ENCODE assay signal across 8 cellular contexts in the genomic region with DNA sequence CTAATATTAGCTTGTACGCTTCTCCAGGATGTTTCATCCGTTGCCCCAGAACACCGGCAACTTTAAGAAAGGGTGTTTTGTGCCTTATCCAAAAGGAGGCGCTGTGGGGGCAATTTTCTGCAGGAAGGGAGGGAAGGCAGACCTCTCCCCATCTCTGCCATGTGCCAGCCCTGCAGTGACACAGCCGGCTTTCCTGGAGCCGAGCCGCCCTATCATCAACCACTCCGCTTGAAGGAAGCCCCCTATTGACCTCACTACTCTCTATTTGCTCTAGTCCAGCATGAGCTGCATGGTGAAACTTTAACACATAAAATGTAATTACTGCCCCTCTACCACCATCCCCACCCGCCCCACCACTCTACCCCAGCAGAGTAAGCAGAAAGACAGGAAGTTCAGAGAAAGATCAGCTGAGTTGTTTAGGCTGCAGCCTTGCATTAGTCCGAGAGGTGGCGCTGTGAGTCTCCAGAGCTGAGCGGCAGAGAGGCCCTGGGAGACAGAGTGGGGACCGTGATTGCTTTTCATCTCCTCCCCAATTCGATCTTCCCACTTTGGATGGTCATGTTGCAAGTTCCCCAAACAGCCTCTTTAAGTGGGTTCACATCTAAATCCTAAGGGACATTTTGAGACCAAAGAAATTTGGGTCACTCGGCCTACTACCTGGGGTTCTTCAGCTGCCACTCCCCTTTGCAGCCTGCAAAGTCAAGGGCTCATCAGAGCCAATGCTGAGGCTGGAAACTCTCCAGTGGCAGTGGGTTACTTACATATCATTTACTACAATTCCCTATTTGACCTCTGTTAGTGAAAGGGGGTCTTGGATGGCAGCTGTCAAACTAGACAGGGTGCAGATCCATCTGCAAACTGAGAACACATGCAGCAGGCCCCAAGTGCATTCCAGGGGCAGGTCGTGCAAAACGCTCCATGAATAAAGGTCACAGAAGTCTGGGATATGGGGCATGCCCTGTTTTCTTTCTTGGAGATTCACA. TPM values are rescaled to one million over a fixed set of nuclear protein-coding genes. Genes with fewer than 3 reads are reported as not detected.
DNase-seq lines count a peak whose midpoint lies in the region; ATAC-seq lines count a peak whose summit lies in the region.

No MANE protein-coding gene starts in this region.

- peaks cover 0 to 12% of the 10 kb centered on the region in 2 experiments for H3K27me3 ChIP-seq in mesenchymal stem cell (ENCODE audit: control insufficient read depth in 1 of 2, insufficient read depth in 1 of 2, low read length in 2 of 2)

- WGBS in mesenchymal stem cell: 17% methylated on average over 17 of the region's 17 CpGs

- no peak overlapping the region for H2BK5ac ChIP-seq in mesenchymal stem cell (ENCODE audit: low read depth, low read length, poor library complexity, severe bottlenecking)

- H3K4me1 ChIP-seq in mesenchymal stem cell (ENCODE audit: control insufficient read depth, insufficient read depth, low read depth, low read length): no peaks in the 10 kb centered on the region

- no peaks in the 10 kb centered on the region for H3K9me3 Mint-ChIP-seq in effector memory CD8-positive, alpha-beta T cell

- H3K4ac ChIP-seq in mesenchymal stem cell (ENCODE audit: low read depth in 1 of 2, low read length in 2 of 2): no peak overlapping the region

- H3K79me1 ChIP-seq in mesenchymal stem cell (replicated peaks; ENCODE audit: low read length, poor library complexity, severe bottlenecking): no peaks in the 10 kb centered on the region

- DNase-seq in NCI-H345 (lab: John Stamatoyannopoulos, UW) (peak; percentile 46), NCI-H345 treated with DMSO at 0.1 percent for 48 hours (lab: John Stamatoyannopoulos, UW; ENCODE audit: unreplicated experiment) (no peak), NCI-H2227 (lab: John Stamatoyannopoulos, UW; ENCODE audit: unreplicated experiment) (peak; percentile 63), mesenchymal stem cell (peak; percentile 61)
- DNase-seq in activated CD4-positive, alpha-beta T cell treated with anti-CD3 and anti-CD28 coated beads, Interleukin-2, amount 50 U/mL, for 4 hours: peak; percentile 31 to 42
- peak; percentile 26 to 42 (median 32) for DNase-seq in effector memory CD8-positive, alpha-beta T cell
- DNase-seq in stimulated activated CD8-positive, alpha-beta memory T cell treated with anti-CD3 and anti-CD28 coated beads, Interleukin-7, amount 100 ng/mL, for 48 hours (ENCODE audit: extremely low read depth in 1 of 2, low read depth in 1 of 2): peak; percentile 18

- no peak overlapping the region for H3K4me3 ChIP-seq in mesenchymal stem cell (ENCODE audit: insufficient read depth in 1 of 2, low read depth in 1 of 2, low read length in 2 of 2)

- no peak overlapping the region for H3K27ac ChIP-seq in mesenchymal stem cell (ENCODE audit: low read length, poor library complexity, severe bottlenecking)

- H3K9me3 ChIP-seq in mesenchymal stem cell (ENCODE audit: control insufficient read depth, low read length): no peaks in the 10 kb centered on the region

- no peak overlapping the region for H2BK15ac ChIP-seq in mesenchymal stem cell (ENCODE audit: low read depth, poor library complexity, severe bottlenecking)

- H3K36me3 ChIP-seq in mesenchymal stem cell (ENCODE audit: control insufficient read depth in 1 of 2, insufficient read depth in 2 of 2, low read depth in 1 of 2, low read length in 2 of 2): peaks cover 0 to 15% of the 10 kb centered on the region in 2 experiments

- H4K8ac ChIP-seq in mesenchymal stem cell (ENCODE audit: low read length): peak overlapping the region; percentile 57

- no peak overlapping the region for H3K27ac Mint-ChIP-seq in effector memory CD8-positive, alpha-beta T cell

- no peak overlapping the region for H2AK5ac ChIP-seq in mesenchymal stem cell (ENCODE audit: low read length, severe bottlenecking)

- no peak overlapping the region for H3K9ac ChIP-seq in mesenchymal stem cell (ENCODE audit: low read length)

- ATAC-seq in HG02798 (IDR thresholded peaks at IDR 0.05; ENCODE audit: poor library complexity, unreplicated experiment): peak; percentile 63
- peak; percentile 77 for ATAC-seq in effector memory CD8-positive, alpha-beta T cell (replicated peaks)

- H3K23ac ChIP-seq in mesenchymal stem cell (ENCODE audit: low read length in 2 of 2): no peak overlapping the region

- H3K27me3 Mint-ChIP-seq in effector memory CD8-positive, alpha-beta T cell: peaks cover 0 to 9% of the 10 kb centered on the region in 2 donors

- H3K14ac ChIP-seq in mesenchymal stem cell (ENCODE audit: low read length in 2 of 2): no peak overlapping the region

- H2BK12ac ChIP-seq in mesenchymal stem cell (ENCODE audit: low read length in 2 of 2): no peak overlapping the region

- no peak overlapping the region for H3K4me2 ChIP-seq in mesenchymal stem cell (ENCODE audit: low read length, poor library complexity, severe bottlenecking)

- no peak overlapping the region for H2BK120ac ChIP-seq in mesenchymal stem cell (ENCODE audit: low read depth, low read length)

- no peak overlapping the region for H3K4me3 Mint-ChIP-seq in effector memory CD8-positive, alpha-beta T cell

- peak overlapping the region in 1 of 2 experiments; percentile 23 for H3K18ac ChIP-seq in mesenchymal stem cell (ENCODE audit: low read depth in 1 of 2, low read length in 2 of 2)

- H4K91ac ChIP-seq in mesenchymal stem cell (ENCODE audit: low read length): no peak overlapping the region

- no peaks in the 10 kb centered on the region for H3K36me3 Mint-ChIP-seq in effector memory CD8-positive, alpha-beta T cell (ENCODE audit: insufficient read depth)

- H2AFZ ChIP-seq in mesenchymal stem cell (ENCODE audit: low read depth, low read length): no peak overlapping the region

- peaks cover 0 to 5% of the 10 kb centered on the region in 2 donors for H3K4me1 Mint-ChIP-seq in effector memory CD8-positive, alpha-beta T cell (ENCODE audit: low read depth in 2 of 2)

RNA-seq across cellular contexts. Expression of gene RAD18, which starts 24.7 kb away (rescaled TPM):
- 5.3 TPM for polyA plus RNA-seq in mesenchymal stem cell (2013, experiment 1 of 2)
- polyA plus RNA-seq in mesenchymal stem cell (2013, experiment 2 of 2): 5.5 TPM
